8 cellular contexts compared by ENCODE assay signal in genomic region chr19:16627194-16627927, GRCh38. TPM values are rescaled to one million over a fixed set of nuclear protein-coding genes. Genes with fewer than 3 reads are reported as not detected.
DNase-seq lines count a peak whose midpoint lies in the region; ATAC-seq and TF ChIP-seq lines count a peak whose summit lies in the region.

No MANE protein-coding gene starts in this region.

- POLR2A ChIA-PET in CD8-positive, alpha-beta T cell (lab: Charles Lee) = interaction anchor here (0.7 to 3.2 kb wide), 7 partner anchors 12 to 303 kb away, joined by 4 to 16 read pairs (median 9); partner anchors contain the start of gene KLF2
- POLR2A ChIA-PET in activated CD8-positive, alpha-beta T cell treated with anti-CD3 and anti-CD28 coated beads for 36 hours (lab: Charles Lee) = interaction anchor here (0.6 to 6.6 kb wide), 16 partner anchors 11 to 104 kb away, joined by 3 to 93 read pairs (median 6); partner anchors contain the start of genes CHERP, SLC35E1, SMIM7 and TMEM38A

- 0% methylated on average over 1 to 12 of the region's 52 CpGs for WGBS in esophagus squamous epithelium, 2 donors

- peaks cover 17% of the 10 kb centered on the region for H3K4me1 ChIP-seq in CD8-positive, alpha-beta T cell (ENCODE audit: insufficient read depth, low read length)
- H3K4me1 ChIP-seq in esophagus squamous epithelium = peaks cover 19 to 55% (median 19%) of the 10 kb centered on the region in 3 donors

- no peaks in the 10 kb centered on the region for H3K27me3 ChIP-seq in CD8-positive, alpha-beta T cell (ENCODE audit: insufficient read depth, low read length)
- H3K27me3 ChIP-seq in esophagus squamous epithelium = no peaks in the 10 kb centered on the region

- peaks cover 15% of the 10 kb centered on the region for H3K36me3 ChIP-seq in CD8-positive, alpha-beta T cell (ENCODE audit: insufficient read depth, low read length)
- H3K36me3 ChIP-seq in esophagus squamous epithelium = peaks cover 0 to 56% (median 0%) of the 10 kb centered on the region in 3 donors

- H3K36me3 Mint-ChIP-seq in CD8-positive, alpha-beta T cell = peaks cover 49% of the 10 kb centered on the region
- H3K36me3 Mint-ChIP-seq in activated CD8-positive, alpha-beta T cell treated with anti-CD3 and anti-CD28 coated beads for 36 hours (ENCODE audit: low read depth) = peaks cover 48% of the 10 kb centered on the region
- H3K36me3 Mint-ChIP-seq in osteocyte (ENCODE audit: unreplicated experiment) = peaks cover 7% of the 10 kb centered on the region

- peak overlapping the region; percentile 53 for H3K27ac ChIP-seq in CD8-positive, alpha-beta T cell (ENCODE audit: low read depth, low read length)
- H3K27ac ChIP-seq in esophagus squamous epithelium = peak overlapping the region; percentile 92 to 98 (median 94)

- H3K4me1 Mint-ChIP-seq in CD8-positive, alpha-beta T cell (ENCODE audit: low read depth) = peaks cover 51% of the 10 kb centered on the region
- peaks cover 47% of the 10 kb centered on the region for H3K4me1 Mint-ChIP-seq in activated CD8-positive, alpha-beta T cell treated with anti-CD3 and anti-CD28 coated beads for 36 hours (ENCODE audit: low read depth)
- H3K4me1 Mint-ChIP-seq in osteocyte (ENCODE audit: unreplicated experiment) = peaks cover 33% of the 10 kb centered on the region

- ATAC-seq in CD8-positive, alpha-beta T cell = no peak
- ATAC-seq in HG02943 (IDR thresholded peaks at IDR 0.05; ENCODE audit: low read depth, unreplicated experiment) (peak; percentile 13), GM18519 (IDR thresholded peaks at IDR 0.05; ENCODE audit: low FRiP score, unreplicated experiment) (no peak)
- no peak for ATAC-seq in activated CD8-positive, alpha-beta T cell treated with anti-CD3 and anti-CD28 coated beads for 36 hours

- H3K9me3 ChIP-seq in CD8-positive, alpha-beta T cell (ENCODE audit: low read length) = no peaks in the 10 kb centered on the region
- H3K9me3 ChIP-seq in esophagus squamous epithelium = no peaks in the 10 kb centered on the region

- peak in 5 of 7 experiments; percentile 6 to 50 (median 24) for DNase-seq in CD8-positive, alpha-beta T cell
- peak; percentile 49 for DNase-seq in activated CD8-positive, alpha-beta T cell treated with anti-CD3 and anti-CD28 coated beads for 36 hours
- DNase-seq in esophagus squamous epithelium (lab: John Stamatoyannopoulos, UW) (no peak), osteocyte (ENCODE audit: extremely low spot score, unreplicated experiment) (no peak), NCI-H526 treated with DMSO at 0.1 percent for 48 hours (lab: John Stamatoyannopoulos, UW) (no peak), RKO (ENCODE audit: low spot score) (no peak)

- TF ChIP-seq POLR2A in esophagus squamous epithelium (IDR thresholded peaks at IDR 0.05) = no peak

- no peaks in the 10 kb centered on the region for H3K9me3 Mint-ChIP-seq in CD8-positive, alpha-beta T cell
- no peaks in the 10 kb centered on the region for H3K9me3 Mint-ChIP-seq in activated CD8-positive, alpha-beta T cell treated with anti-CD3 and anti-CD28 coated beads for 36 hours
- H3K9me3 Mint-ChIP-seq in osteocyte (ENCODE audit: unreplicated experiment) = no peaks in the 10 kb centered on the region

- H3K4me3 ChIP-seq in CD8-positive, alpha-beta T cell (ENCODE audit: low read depth, low read length) = peak overlapping the region; percentile 89
- peak overlapping the region; percentile 97 to 100 (median 98) for H3K4me3 ChIP-seq in esophagus squamous epithelium

- intact Hi-C loops in CD8-positive, alpha-beta T cell (cut with DNase I, micrococcal nuclease) = loop anchor here in 1 of 2 experiments (5.0 kb wide), 1 partner anchor 155 kb away; the partner anchor contains the start of gene EPS15L1
- intact Hi-C loops in activated CD8-positive, alpha-beta T cell treated with anti-CD3 and anti-CD28 coated beads for 36 hours (cut with micrococcal nuclease) = loop anchor here (2.0 kb wide), 1 partner anchor 39 kb away; no protein-coding TSS in a partner anchor
- intact Hi-C loops in esophagus squamous epithelium (cut with DNase I) = loop anchor here (10.0 kb wide), 1 partner anchor 53 kb away; the partner anchor contains the start of gene SLC35E1

- H3K27ac Mint-ChIP-seq in CD8-positive, alpha-beta T cell = peak overlapping the region; percentile 90
- H3K27ac Mint-ChIP-seq in activated CD8-positive, alpha-beta T cell treated with anti-CD3 and anti-CD28 coated beads for 36 hours = peak overlapping the region; percentile 91
- peak overlapping the region; percentile 86 for H3K27ac Mint-ChIP-seq in osteocyte (ENCODE audit: unreplicated experiment)

- H3K27me3 Mint-ChIP-seq in CD8-positive, alpha-beta T cell (ENCODE audit: low read depth) = no peaks in the 10 kb centered on the region
- H3K27me3 Mint-ChIP-seq in activated CD8-positive, alpha-beta T cell treated with anti-CD3 and anti-CD28 coated beads for 36 hours = no peaks in the 10 kb centered on the region
- H3K27me3 Mint-ChIP-seq in osteocyte (ENCODE audit: unreplicated experiment) = no peaks in the 10 kb centered on the region

- no peak for TF ChIP-seq CTCF in CD8-positive, alpha-beta T cell (IDR thresholded peaks at IDR 0.05)
- TF ChIP-seq CTCF in activated CD8-positive, alpha-beta T cell treated with anti-CD3 and anti-CD28 coated beads for 36 hours (IDR thresholded peaks at IDR 0.05) = no peak
- no peak for TF ChIP-seq CTCF in esophagus squamous epithelium (IDR thresholded peaks at IDR 0.05)
- TF ChIP-seq CTCF in osteocyte (IDR thresholded peaks at IDR 0.05) = no peak

- CTCF ChIA-PET in CD8-positive, alpha-beta T cell (lab: Charles Lee) = no interaction called here
- CTCF ChIA-PET in activated CD8-positive, alpha-beta T cell treated with anti-CD3 and anti-CD28 coated beads for 36 hours (lab: Charles Lee) = interaction anchor here (0.9 to 1.5 kb wide), 3 partner anchors 11 to 43 kb away, joined by 3 read pairs; no protein-coding TSS in a partner anchor

- peak overlapping the region; percentile 91 for H3K4me3 Mint-ChIP-seq in CD8-positive, alpha-beta T cell
- peak overlapping the region; percentile 93 for H3K4me3 Mint-ChIP-seq in activated CD8-positive, alpha-beta T cell treated with anti-CD3 and anti-CD28 coated beads for 36 hours
- peak overlapping the region; percentile 90 for H3K4me3 Mint-ChIP-seq in osteocyte (ENCODE audit: unreplicated experiment)

RNA-seq across cellular contexts. Expression of gene MED26, which starts 0.6 kb away (rescaled TPM):
- 10 to 100 TPM; 65.6 to 68.0 TPM for total RNA-seq in CD8-positive, alpha-beta T cell
- total RNA-seq in activated CD8-positive, alpha-beta T cell treated with anti-CD3 and anti-CD28 coated beads for 36 hours = 10 to 100 TPM; 14.2 to 19.3 TPM
- total RNA-seq in esophagus squamous epithelium (1 to 10 TPM; 5.1 to 9.9 (median 8.4) TPM), osteocyte (9.5 and 15.4 TPM in 2 replicates)

RNA-seq across cellular contexts. Expression of gene SMIM7, which starts 32.6 kb away (rescaled TPM):
- total RNA-seq in CD8-positive, alpha-beta T cell = 10 to 100 TPM; 47.6 to 48.2 TPM
- total RNA-seq in activated CD8-positive, alpha-beta T cell treated with anti-CD3 and anti-CD28 coated beads for 36 hours = 10 to 100 TPM; 48.0 to 55.0 TPM
- total RNA-seq in esophagus squamous epithelium = 10 to 100 TPM; 54.0 to 89.5 (median 66.3) TPM
- total RNA-seq in osteocyte = 60.5 and 63.8 TPM in 2 replicates

RNA-seq across cellular contexts. Expression of gene TMEM38A, which starts 33.6 kb away (rescaled TPM):
- total RNA-seq in CD8-positive, alpha-beta T cell = under 1 TPM in 1 of 2 experiments, not detected in 1; 0.24 TPM
- 1 to 10 TPM; 1.2 to 1.8 TPM for total RNA-seq in activated CD8-positive, alpha-beta T cell treated with anti-CD3 and anti-CD28 coated beads for 36 hours
- 1 to 10 TPM; 2.0 to 5.6 (median 2.7) TPM for total RNA-seq in esophagus squamous epithelium
- total RNA-seq in osteocyte = 6.2 and 6.3 TPM in 2 replicates

RNA-seq across cellular contexts. Expression of gene SLC35E1, which starts 55.1 kb away (rescaled TPM):
- 10 to 100 TPM; 92.3 to 95.4 TPM for total RNA-seq in CD8-positive, alpha-beta T cell
- total RNA-seq in activated CD8-positive, alpha-beta T cell treated with anti-CD3 and anti-CD28 coated beads for 36 hours = 10 to 100 TPM; 60.1 to 62.4 TPM
- total RNA-seq in esophagus squamous epithelium (10 to 100 TPM; 22.6 to 29.4 (median 25.3) TPM), osteocyte (49.8 and 55.5 TPM in 2 replicates)

Comparison
In these comparisons a context has a peak if more than half of its experiments do, and no peak if none do; other contexts are left out.
1. DNase-seq: peak in CD8-positive, alpha-beta T cell (5 of 7) and activated CD8-positive, alpha-beta T cell treated with anti-CD3 and anti-CD28 coated beads for 36 hours (single experiment); none in esophagus squamous epithelium (single experiment), osteocyte (single experiment), NCI-H526 treated with DMSO at 0.1 percent for 48 hours (single experiment) and RKO (single experiment).
2. Peak in every context shown above with its lines, with median percentiles within 50 percentile points of each other: H3K27ac Mint-ChIP-seq and H3K4me3 Mint-ChIP-seq.